22 cellular contexts compared by ENCODE assay signal in the genomic region with DNA sequence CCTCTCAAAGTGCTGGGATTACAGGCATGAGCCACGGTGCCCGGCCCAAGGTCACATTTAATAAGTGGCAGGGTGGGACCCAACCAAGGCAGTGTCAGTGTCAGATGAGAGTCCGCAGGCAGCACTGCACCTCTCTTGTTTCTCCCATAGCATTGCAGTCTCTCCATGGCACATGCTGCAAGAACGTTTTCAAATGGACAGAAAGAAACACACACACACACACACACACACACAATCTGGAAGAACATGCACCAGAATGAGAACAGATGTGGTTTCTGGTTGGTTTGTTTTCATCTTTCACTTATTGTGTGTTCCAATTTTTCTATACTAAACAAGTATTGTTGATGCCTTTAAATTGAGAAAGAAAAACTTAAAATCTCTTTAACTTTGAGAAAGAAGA.
"Had no signal": no experiment of that assay in that cellular context is flagged by ENCODE, and none has a peak within 500 bp of the region (broad histone marks: within the 10 kb centered on the region; RNA-seq: fewer than 3 reads in every experiment).

No MANE protein-coding gene starts in this region.

- H3K36me3 Mint-ChIP-seq: brain had no signal

- ATAC-seq: foreskin keratinocyte; lower lobe of right lung; mucosa of descending colon; naive thymus-derived CD4-positive, alpha-beta T cell had no signal

- H3K36me3 ChIP-seq: lower lobe of right lung, sigmoid colon, spleen, tibial artery had no signal

- H3K4me1 ChIP-seq: foreskin keratinocyte, lower lobe of right lung, sigmoid colon, tibial artery had no signal

- H3K4me3 Mint-ChIP-seq: activated B cell treated with CpG ODN at 0.5 μM for 24 hours; activated CD4-positive, alpha-beta memory T cell treated with anti-CD3 and anti-CD28 coated beads for 36 hours; activated CD8-positive, alpha-beta memory T cell treated with anti-CD3 and anti-CD28 coated beads, Interleukin-2, amount 10 ng/mL, durations not matched to agents 7 days and 5 days; brain; naive thymus-derived CD4-positive, alpha-beta T cell had no signal

- DNase-seq: activated B cell treated with CpG ODN at 0.5 μM for 24 hours; activated CD4-positive, alpha-beta T cell treated with anti-CD3 and anti-CD28 coated beads for 4 hours; activated T-cell treated with anti-CD3 and anti-CD28 coated beads for 4 hours; anterior cingulate cortex; foreskin keratinocyte; lower lobe of right lung; mesendoderm; mucosa of descending colon; naive thymus-derived CD4-positive, alpha-beta T cell; retina; sigmoid colon; spleen; stimulated activated CD4-positive, alpha-beta T cell treated with anti-CD3 and anti-CD28 coated beads, Interleukin-4, amount 100 ng/mL, for 1 hour; stimulated activated naive CD4-positive, alpha-beta T cell; T-helper 1 cell; T-helper 9 cell; tibial artery had no signal

- H3K4me3 ChIP-seq: lower lobe of right lung, mucosa of descending colon, sigmoid colon, spleen, tibial artery had no signal

- H3K27ac ChIP-seq: epithelial cell of prostate, foreskin keratinocyte, lower lobe of right lung, sigmoid colon, spleen, tibial artery had no signal

- H3K27ac Mint-ChIP-seq: activated B cell treated with CpG ODN at 0.5 μM for 24 hours; activated CD4-positive, alpha-beta memory T cell treated with anti-CD3 and anti-CD28 coated beads for 36 hours; activated CD8-positive, alpha-beta memory T cell treated with anti-CD3 and anti-CD28 coated beads, Interleukin-2, amount 10 ng/mL, durations not matched to agents 7 days and 5 days; progenitor cell of endocrine pancreas had no signal
